ENCODE assay signal across 23 cellular contexts in genomic region chr22:45199723-45200122, GRCh38. TPM values are rescaled to one million over a fixed set of nuclear protein-coding genes. Genes with fewer than 3 reads are reported as not detected.
A peak's percentile ranks its signal among the peaks of the same experiment; 100 is the strongest.
DNase-seq lines count a peak whose midpoint lies in the region; ATAC-seq, FAIRE-seq and TF ChIP-seq lines count a peak whose summit lies in the region.
"Had no signal": no experiment of that assay in that cellular context is flagged by ENCODE, and none has a peak within 500 bp of the region (broad histone marks: within the 10 kb centered on the region; RNA-seq: fewer than 3 reads in every experiment).

No MANE protein-coding gene starts in this region.

- dilution Hi-C loops in IMR-90 (cut with HindIII; ENCODE audit: low sequenced_read_pairs, unreplicated experiment) = no loop called here

- H2AK5ac ChIP-seq in IMR-90 (ENCODE audit: low read depth, low read length) (peak overlapping the region; percentile 96), trophoblast cell (ENCODE audit: low read length) (no peak overlapping the region)

- H3K14ac ChIP-seq in IMR-90 (replicated peaks; ENCODE audit: low read depth, low read length) (no peak overlapping the region), trophoblast cell (ENCODE audit: low read length) (no peak overlapping the region)

- TF ChIP-seq POLR2A in IMR-90 (IDR thresholded peaks at IDR 0.05; ENCODE audit: low read depth, low read length) = no peak

- FAIRE-seq in kidney (lab: Jason Lieb, UNC) = no peak
- FAIRE-seq: D721Med, HTR-8/SVneo had no signal

- H3K4me1 Mint-ChIP-seq in T-helper 2 cell treated with Interferon-gamma antibody and Interleukin-4, amounts not matched to agents 5 μg/mL and 100 μg/mL, for 36 hours (ENCODE audit: low read depth) = no peaks in the 10 kb centered on the region
- H3K4me1 Mint-ChIP-seq: CD14-positive monocyte had no signal

- H3K27me3 ChIP-seq in BLaER1 (no peaks in the 10 kb centered on the region), IMR-90 (ENCODE audit: control insufficient read depth, insufficient read depth, low read length) (no peaks in the 10 kb centered on the region), trophoblast cell (ENCODE audit: insufficient read depth, low read length) (no peaks in the 10 kb centered on the region)

- H3K18ac ChIP-seq in IMR-90 (ENCODE audit: low read depth, low read length) (no peak overlapping the region), trophoblast cell (ENCODE audit: low read length) (no peak overlapping the region)

- no peak overlapping the region for H3K23ac ChIP-seq in IMR-90 (ENCODE audit: low read depth, low read length)
- no peak overlapping the region for H3K23ac ChIP-seq in trophoblast cell (ENCODE audit: low read length)

- H2BK20ac ChIP-seq in IMR-90 (ENCODE audit: low read depth, low read length) = no peak overlapping the region

- in situ Hi-C loops in IMR-90 (cut with MboI; ENCODE audit: low sequenced_read_pairs) = no loop called here

- H2BK120ac ChIP-seq in IMR-90 (ENCODE audit: low read depth, low read length) (peak overlapping the region; percentile 14; the same call in 1 of the 2 replicates), trophoblast cell (ENCODE audit: insufficient read depth, low read length, poor library complexity) (no peak overlapping the region)

- WGBS in IMR-90 (ENCODE audit: extremely low coverage in 2 of 2, insufficient read length in 1 of 2), 2 experiments = no CpG with 5 or more reads among the region's 16 CpGs
- WGBS in trophoblast cell (ENCODE audit: extremely low coverage, insufficient coverage, insufficient read length) = no CpG with 5 or more reads among the region's 16 CpGs

- H3K4me3 ChIP-seq in BLaER1 (no peak overlapping the region), IMR-90 (ENCODE audit: insufficient read depth, low read depth, low read length) (no peak overlapping the region), kidney (ENCODE audit: low read length in 2 of 2) (no peak overlapping the region), trophoblast cell (ENCODE audit: low read depth, low read length) (no peak overlapping the region)

- no peaks in the 10 kb centered on the region for H3K27me3 Mint-ChIP-seq in T-helper 2 cell treated with Interferon-gamma antibody and Interleukin-4, amounts not matched to agents 5 μg/mL and 100 μg/mL, for 36 hours (ENCODE audit: low read depth)

- no peak overlapping the region for H3K4me2 ChIP-seq in BLaER1
- H3K4me2 ChIP-seq in IMR-90 (ENCODE audit: low read depth, low read length) = no peak overlapping the region
- H3K4me2 ChIP-seq in trophoblast cell (ENCODE audit: low read length) = no peak overlapping the region

- no peak overlapping the region for H3K56ac ChIP-seq in IMR-90 (ENCODE audit: extremely low read depth, insufficient read depth, low read length)

- intact Hi-C loops in IMR-90 (cut with micrococcal nuclease) = loop anchor here (5.0 kb wide), 1 partner anchor 97 kb away; no protein-coding TSS in a partner anchor
- intact Hi-C loops in kidney (cut with DNase I) = no loop called here

- H4K5ac ChIP-seq in IMR-90 (ENCODE audit: low read depth, low read length) = no peak overlapping the region

- CTCF ChIA-PET in IMR-90 (lab: Yijun Ruan, JAX) = no interaction called here

- H2AFZ ChIP-seq in IMR-90 (replicated peaks; ENCODE audit: low read length, poor library complexity) = no peak overlapping the region
- H2AFZ ChIP-seq in trophoblast cell (ENCODE audit: insufficient read depth, low read length, poor library complexity) = no peak overlapping the region

- no peak overlapping the region for H4K12ac ChIP-seq in trophoblast cell (ENCODE audit: low read depth, low read length)

- POLR2A ChIA-PET in IMR-90 (lab: Charles Lee; ENCODE audit: unreplicated experiment) = no interaction called here

- no peak for ATAC-seq in IMR-90 (ENCODE audit: low read depth)
- ATAC-seq: HCT116 had no signal

- H3K4me1 ChIP-seq in BLaER1 (peaks cover 35% of the 10 kb centered on the region), IMR-90 (ENCODE audit: control insufficient read depth, insufficient read depth, low read length) (peaks cover 21% of the 10 kb centered on the region), kidney (ENCODE audit: control insufficient read depth in 1 of 2, insufficient read depth in 1 of 2, low read depth in 1 of 2, low read length in 2 of 2) (no peaks in the 10 kb centered on the region), trophoblast cell (ENCODE audit: control insufficient read depth in 1 of 2, insufficient read depth in 2 of 2, low read length in 2 of 2) (peaks cover 26 to 29% of the 10 kb centered on the region in 2 experiments)

- H3K79me2 ChIP-seq in trophoblast cell (ENCODE audit: control insufficient read depth, insufficient read depth, low read length, poor library complexity) = peaks cover 7% of the 10 kb centered on the region

- H4K20me1 ChIP-seq in BLaER1 (peaks cover 79% of the 10 kb centered on the region), IMR-90 (ENCODE audit: insufficient read depth, low read length) (peaks cover 24% of the 10 kb centered on the region)

- H2AK9ac ChIP-seq in IMR-90 (replicated peaks; ENCODE audit: low read depth, low read length, poor library complexity) = no peak overlapping the region

- H4K8ac ChIP-seq in IMR-90 (ENCODE audit: low read depth in 2 of 2, low read length in 2 of 2) (no peak overlapping the region; a peak in 2 of 4 replicates), trophoblast cell (ENCODE audit: low read depth, low read length) (no peak overlapping the region)

- no peaks in the 10 kb centered on the region for H3K9me3 Mint-ChIP-seq in T-helper 2 cell treated with Interferon-gamma antibody and Interleukin-4, amounts not matched to agents 5 μg/mL and 100 μg/mL, for 36 hours
- H3K9me3 Mint-ChIP-seq: CD14-positive monocyte had no signal

- H3K79me1 ChIP-seq in IMR-90 (ENCODE audit: low read depth in 1 of 2, low read length in 2 of 2) (peaks cover 0 to 21% of the 10 kb centered on the region in 2 experiments; a peak in 3 of 4 replicates), trophoblast cell (ENCODE audit: low read length) (peaks cover 13% of the 10 kb centered on the region)

- no peak for TF ChIP-seq RAD21 in IMR-90 (IDR thresholded peaks at IDR 0.05; ENCODE audit: low read length)

- peaks cover 15% of the 10 kb centered on the region for H3K9me1 ChIP-seq in IMR-90 (ENCODE audit: insufficient read depth, low read length)

- no peak overlapping the region for H3K4me3 Mint-ChIP-seq in T-helper 2 cell treated with Interferon-gamma antibody and Interleukin-4, amounts not matched to agents 5 μg/mL and 100 μg/mL, for 36 hours
- H3K4me3 Mint-ChIP-seq: CD14-positive monocyte had no signal

- no TSS peak for BruUV-seq in IMR-90 (replicated peaks; lab: Mats Ljungman, UMichigan)

- no peak overlapping the region for H3K27ac Mint-ChIP-seq in T-helper 2 cell treated with Interferon-gamma antibody and Interleukin-4, amounts not matched to agents 5 μg/mL and 100 μg/mL, for 36 hours

- no peaks in the 10 kb centered on the region for H3K36me3 Mint-ChIP-seq in T-helper 2 cell treated with Interferon-gamma antibody and Interleukin-4, amounts not matched to agents 5 μg/mL and 100 μg/mL, for 36 hours (ENCODE audit: low read depth)

- H3K9me3 ChIP-seq in BLaER1 (no peaks in the 10 kb centered on the region), IMR-90 (ENCODE audit: control insufficient read depth, insufficient read depth, low read length) (no peaks in the 10 kb centered on the region), kidney (ENCODE audit: control insufficient read depth in 1 of 2, low read length in 2 of 2) (no peaks in the 10 kb centered on the region), trophoblast cell (ENCODE audit: insufficient read depth, low read depth, low read length) (peaks cover 4% of the 10 kb centered on the region)

- H3K4ac ChIP-seq in IMR-90 (ENCODE audit: low read depth, low read length) = peak overlapping the region; percentile 10; the same call in 1 of the 2 replicates
- no peak overlapping the region for H3K4ac ChIP-seq in trophoblast cell (ENCODE audit: low read depth, low read length)

- peaks cover 100% of the 10 kb centered on the region for H3K36me3 ChIP-seq in BLaER1
- H3K36me3 ChIP-seq in IMR-90 (ENCODE audit: control insufficient read depth, insufficient read depth, low read length) = peaks cover 63% of the 10 kb centered on the region
- peaks cover 4 to 5% of the 10 kb centered on the region in 2 donors for H3K36me3 ChIP-seq in kidney (ENCODE audit: control insufficient read depth in 1 of 2, insufficient read depth in 2 of 2, low read length in 2 of 2)
- peaks cover 56 to 59% of the 10 kb centered on the region in 2 experiments for H3K36me3 ChIP-seq in trophoblast cell (ENCODE audit: control insufficient read depth in 1 of 2, insufficient read depth in 2 of 2, low read length in 2 of 2)

- H2BK15ac ChIP-seq in IMR-90 (ENCODE audit: low read depth, low read length) = no peak overlapping the region; the same call in 2 of the 3 replicates

- TF ChIP-seq CTCF in IMR-90 (conservative IDR thresholded peaks at IDR 0.05; ENCODE audit: low read depth, low read length) = no peak
- no peak for TF ChIP-seq CTCF in kidney (IDR thresholded peaks at IDR 0.05; ENCODE audit: borderline replicate concordance, extremely low read depth, insufficient read depth)

- H2BK5ac ChIP-seq in IMR-90 (ENCODE audit: low read depth, low read length, poor library complexity, severe bottlenecking) (no peak overlapping the region), trophoblast cell (ENCODE audit: low read depth, low read length, poor library complexity) (no peak overlapping the region)

- H3K9ac ChIP-seq in BLaER1 (no peak overlapping the region), IMR-90 (ENCODE audit: low read depth, low read length) (no peak overlapping the region), kidney (ENCODE audit: low read length in 2 of 2) (no peak overlapping the region), trophoblast cell (ENCODE audit: low read length) (no peak overlapping the region)

- DNase-seq in IMR-90 (no peak), kidney (peak; percentile 67), trophoblast cell (no peak), amygdala (lab: John Stamatoyannopoulos, UW) (no peak), DMS79 treated with DMSO at 0.1 percent for 48 hours (lab: John Stamatoyannopoulos, UW) (no peak)
- no peak for DNase-seq in T-helper 2 cell treated with Interferon-gamma antibody and Interleukin-4, amounts not matched to agents 5 μg/mL and 100 μg/mL, for 36 hours (ENCODE audit: low spot score)
- DNase-seq: AML-193; DMS53; EL; GOT3; NCI-H1105; NCI-H146; NCI-H2029 treated with DMSO at 0.1 percent for 48 hours; NCI-H226; NCI-H510A treated with DMSO at 0.1 percent for 48 hours; NCI-H774; NK-92 treated with Interleukin-12 subunit alpha and Interleukin-12 subunit beta, amount 100 ng/mL, for 24 hours; SIG-M5 had no signal

- peak overlapping the region; percentile 39 for H2BK12ac ChIP-seq in trophoblast cell (ENCODE audit: low read length)

- H4K91ac ChIP-seq in IMR-90 (ENCODE audit: insufficient read depth, low read depth, low read length) (no peak overlapping the region), trophoblast cell (ENCODE audit: low read depth, low read length) (no peak overlapping the region)

- H3K27ac ChIP-seq in BLaER1 = 0 out of 2 replicates have a peak overlapping the region, but pooled peaks have one; percentile 6
- no peak overlapping the region for H3K27ac ChIP-seq in IMR-90 (ENCODE audit: insufficient read depth, low read length)
- H3K27ac ChIP-seq in kidney (ENCODE audit: low read depth in 2 of 2, low read length in 2 of 2) = no peak overlapping the region
- no peak overlapping the region for H3K27ac ChIP-seq in trophoblast cell (ENCODE audit: low read depth, low read length)

RNA-seq across cellular contexts. Expression of gene NUP50, which starts 36.0 kb away (rescaled TPM):
- total RNA-seq in IMR-90 (2012; rRNA removed) = 61.1 and 65.4 TPM in 2 replicates
- 10.3 and 12.8 TPM in 2 replicates for polyA plus RNA-seq in IMR-90 (2012; rRNA removed)
- polyA plus RNA-seq in IMR-90 (2012; cell fraction: cytosol; rRNA removed) = 6.0 and 7.5 TPM in 2 replicates
- polyA plus RNA-seq in IMR-90 (2012; cell fraction: nucleus; rRNA removed; ENCODE audit: low replicate concordance) = 5.9 and 17.2 TPM in 2 replicates
- total RNA-seq in kidney = 64.2 TPM
- 11.3 TPM for polyA plus RNA-seq in kidney (ENCODE audit: insufficient read depth, low read depth, low replicate concordance)
- polyA plus RNA-seq in trophoblast cell (2013) = 105 and 108 TPM in 2 replicates

RNA-seq across cellular contexts. Expression of gene KIAA0930, which starts 41.0 kb away (rescaled TPM):
- total RNA-seq in IMR-90 (2012; rRNA removed) (21.7 and 25.3 TPM in 2 replicates), kidney (55.4 TPM)
- polyA plus RNA-seq in IMR-90 (2012; rRNA removed) (34.1 and 38.1 TPM in 2 replicates), kidney (ENCODE audit: insufficient read depth, low read depth, low replicate concordance) (26.4 TPM)
- 45.7 and 62.0 TPM in 2 replicates for polyA plus RNA-seq in IMR-90 (2012; cell fraction: cytosol; rRNA removed)
- polyA plus RNA-seq in IMR-90 (2012; cell fraction: nucleus; rRNA removed; ENCODE audit: low replicate concordance) = 134 and 167 TPM in 2 replicates
- 68.2 and 71.9 TPM in 2 replicates for polyA plus RNA-seq in trophoblast cell (2013)
